16 cellular contexts compared by ENCODE assay signal in the genomic region with DNA sequence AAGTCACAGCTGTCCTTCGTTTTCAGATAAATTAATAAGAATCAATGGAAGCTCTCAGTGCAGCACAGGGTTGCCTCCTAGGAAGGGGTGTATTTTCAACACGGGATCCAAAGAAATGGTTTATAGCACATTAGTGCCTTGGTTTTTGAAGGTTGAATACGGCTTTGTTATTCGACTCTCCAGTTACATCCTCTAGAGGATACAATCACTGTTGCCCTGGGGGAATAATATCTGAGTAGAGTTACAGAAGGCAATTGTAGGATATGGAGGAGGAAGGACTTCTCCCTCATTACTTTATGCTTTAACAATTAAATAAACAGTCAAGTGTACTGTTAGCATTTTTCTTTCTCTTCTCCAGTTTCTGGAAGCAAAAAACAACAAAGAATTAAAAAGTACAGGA. TPM values are rescaled to one million over a fixed set of nuclear protein-coding genes. Genes with fewer than 3 reads are reported as not detected.
DNase-seq lines count a peak whose midpoint lies in the region; ATAC-seq and TF ChIP-seq lines count a peak whose summit lies in the region.
"Had no signal": no experiment of that assay in that cellular context is flagged by ENCODE, and none has a peak within 500 bp of the region (broad histone marks: within the 10 kb centered on the region; RNA-seq: fewer than 3 reads in every experiment).

No MANE protein-coding gene starts in this region.

- no peaks in the 10 kb centered on the region for H3K36me3 Mint-ChIP-seq in glutamatergic neuron (ENCODE audit: unreplicated experiment)
- H3K36me3 Mint-ChIP-seq: activated CD4-positive, alpha-beta memory T cell treated with anti-CD3 and anti-CD28 coated beads for 36 hours; neural progenitor cell had no signal

- intact Hi-C loops in adrenal gland (cut with DNase I) = no loop called here

- WGBS in adrenal gland, 4 donors = 56 to 75% (median 63%) methylated on average over 4 of the region's 4 CpGs

- H3K4me1 ChIP-seq in HEK293 (ENCODE audit: control insufficient read depth, insufficient read depth, low read length) (0 out of 2 replicates have a peak, but pooled peaks cover 3% of the 10 kb centered on the region), SJCRH30 (peaks cover 17% of the 10 kb centered on the region), adrenal gland (replicated peaks in 1 of 2) (peaks cover 10 to 20% of the 10 kb centered on the region in 2 donors)
- H3K4me1 ChIP-seq: neural progenitor cell had no signal

- H3K4me3 Mint-ChIP-seq in glutamatergic neuron (ENCODE audit: unreplicated experiment) = peak overlapping the region; percentile 38
- H3K4me3 Mint-ChIP-seq: activated CD4-positive, alpha-beta memory T cell treated with anti-CD3 and anti-CD28 coated beads for 36 hours; neural progenitor cell had no signal

- no peak for TF ChIP-seq CTCF in HEK293 (tag by site-specific recombination; IDR thresholded peaks at IDR 0.05)
- TF ChIP-seq CTCF in glutamatergic neuron (IDR thresholded peaks at IDR 0.05; ENCODE audit: partially characterized antibody, unreplicated experiment) = no peak
- TF ChIP-seq CTCF in adrenal gland (IDR thresholded peaks at IDR 0.05) = no peak

- no peaks in the 10 kb centered on the region for H3K9me3 Mint-ChIP-seq in glutamatergic neuron (ENCODE audit: unreplicated experiment)
- H3K9me3 Mint-ChIP-seq: activated CD4-positive, alpha-beta memory T cell treated with anti-CD3 and anti-CD28 coated beads for 36 hours had no signal

- no peaks in the 10 kb centered on the region for H3K9me3 ChIP-seq in HEK293 (ENCODE audit: control insufficient read depth, insufficient read depth, low read depth, low read length)
- H3K9me3 ChIP-seq in SJCRH30 (replicated peaks) = no peaks in the 10 kb centered on the region
- no peaks in the 10 kb centered on the region for H3K9me3 ChIP-seq in adrenal gland (replicated peaks in 1 of 3)

- peaks cover 2% of the 10 kb centered on the region for H3K27me3 Mint-ChIP-seq in glutamatergic neuron (ENCODE audit: unreplicated experiment)

- H3K27ac Mint-ChIP-seq in glutamatergic neuron (ENCODE audit: unreplicated experiment) = peak overlapping the region; percentile 82
- H3K27ac Mint-ChIP-seq: activated CD4-positive, alpha-beta memory T cell treated with anti-CD3 and anti-CD28 coated beads for 36 hours; neural progenitor cell had no signal

- TF ChIP-seq POLR2A in adrenal gland (IDR thresholded peaks at IDR 0.05) = no peak

- ATAC-seq in HG03095 (IDR thresholded peaks at IDR 0.05; ENCODE audit: unreplicated experiment) = no peak

- CTCF ChIA-PET in HEK293 (lab: Yijun Ruan, JAX) = no interaction called here

- H3K36me3 ChIP-seq in HEK293 (ENCODE audit: control insufficient read depth in 2 of 2, insufficient read depth in 1 of 2, low read length in 2 of 2) = no peaks in the 10 kb centered on the region
- H3K36me3 ChIP-seq in SJCRH30 = no peaks in the 10 kb centered on the region; the same call in 1 of the 2 replicates
- H3K36me3 ChIP-seq in adrenal gland (replicated peaks in 1 of 2) = no peaks in the 10 kb centered on the region
- H3K36me3 ChIP-seq: BLaER1 treated with 17β-estradiol and CSF1 and Interleukin-3, amounts not matched to agents 10 nM and 100 nM; neural progenitor cell had no signal

- DNase-seq in DMS 273 (lab: John Stamatoyannopoulos, UW; ENCODE audit: unreplicated experiment) (peak; percentile 24), DMS 273 treated with DMSO at 0.1 percent for 48 hours (lab: John Stamatoyannopoulos, UW) (no peak), SJCRH30 (peak; percentile 14 to 80), glutamatergic neuron (no peak), adrenal gland (no peak), hepatic stellate cell (ENCODE audit: low spot score) (no peak)
- DNase-seq: activated CD4-positive, alpha-beta memory T cell treated with anti-CD3 and anti-CD28 coated beads for 36 hours; cerebellar nuclear complex; islet precursor cell; NCI-H446; SW 1271 had no signal

- POLR2A ChIA-PET in HEK293 (lab: Yijun Ruan, JAX) = no interaction called here

- no peaks in the 10 kb centered on the region for H3K27me3 ChIP-seq in SJCRH30
- no peaks in the 10 kb centered on the region for H3K27me3 ChIP-seq in adrenal gland
- H3K27me3 ChIP-seq: BLaER1 treated with 17β-estradiol and CSF1 and Interleukin-3, amounts not matched to agents 10 nM and 100 nM; neural progenitor cell had no signal

- H3K4me3 ChIP-seq in HEK293 (ENCODE audit: low read depth, low read length) (no peak overlapping the region), SJCRH30 (no peak overlapping the region), adrenal gland (no peak overlapping the region)
- H3K4me3 ChIP-seq: BLaER1 treated with 17β-estradiol and CSF1 and Interleukin-3, amounts not matched to agents 10 nM and 100 nM; neural progenitor cell had no signal

- peaks cover 18% of the 10 kb centered on the region for H3K4me1 Mint-ChIP-seq in glutamatergic neuron (ENCODE audit: low read depth, unreplicated experiment)
- H3K4me1 Mint-ChIP-seq: neural progenitor cell had no signal

- H3K27ac ChIP-seq in HEK293 (ENCODE audit: extremely low read depth, low read depth, low read length) (no peak overlapping the region), SJCRH30 (no peak overlapping the region), adrenal gland (no peak overlapping the region)
- H3K27ac ChIP-seq: 22Rv1; BLaER1 treated with 17β-estradiol and CSF1 and Interleukin-3, amounts not matched to agents 10 nM and 100 nM; neural progenitor cell had no signal

TF ChIP-seq in HEK293, 187 proteins besides CTCF, POLR2A, EP300 and RAD21 (continues in another document):
- TF ChIP-seq, protein P1, sequence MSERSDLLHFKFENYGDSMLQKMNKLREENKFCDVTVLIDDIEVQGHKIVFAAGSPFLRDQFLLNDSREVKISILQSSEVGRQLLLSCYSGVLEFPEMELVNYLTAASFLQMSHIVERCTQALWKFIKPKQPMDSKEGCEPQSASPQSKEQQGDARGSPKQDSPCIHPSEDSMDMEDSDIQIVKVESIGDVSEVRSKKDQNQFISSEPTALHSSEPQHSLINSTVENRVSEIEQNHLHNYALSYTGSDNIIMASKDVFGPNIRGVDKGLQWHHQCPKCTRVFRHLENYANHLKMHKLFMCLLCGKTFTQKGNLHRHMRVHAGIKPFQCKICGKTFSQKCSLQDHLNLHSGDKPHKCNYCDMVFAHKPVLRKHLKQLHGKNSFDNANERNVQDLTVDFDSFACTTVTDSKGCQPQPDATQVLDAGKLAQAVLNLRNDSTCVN (tag by site-specific recombination; optimal IDR thresholded peaks at IDR 0.05) = no peak
- TF ChIP-seq, protein P2, sequence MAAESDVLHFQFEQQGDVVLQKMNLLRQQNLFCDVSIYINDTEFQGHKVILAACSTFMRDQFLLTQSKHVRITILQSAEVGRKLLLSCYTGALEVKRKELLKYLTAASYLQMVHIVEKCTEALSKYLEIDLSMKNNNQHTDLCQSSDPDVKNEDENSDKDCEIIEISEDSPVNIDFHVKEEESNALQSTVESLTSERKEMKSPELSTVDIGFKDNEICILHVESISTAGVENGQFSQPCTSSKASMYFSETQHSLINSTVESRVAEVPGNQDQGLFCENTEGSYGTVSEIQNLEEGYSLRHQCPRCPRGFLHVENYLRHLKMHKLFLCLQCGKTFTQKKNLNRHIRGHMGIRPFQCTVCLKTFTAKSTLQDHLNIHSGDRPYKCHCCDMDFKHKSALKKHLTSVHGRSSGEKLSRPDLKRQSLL (tag by site-specific recombination; IDR thresholded peaks at IDR 0.05) = no peak
- TF ChIP-seq, protein P3, sequence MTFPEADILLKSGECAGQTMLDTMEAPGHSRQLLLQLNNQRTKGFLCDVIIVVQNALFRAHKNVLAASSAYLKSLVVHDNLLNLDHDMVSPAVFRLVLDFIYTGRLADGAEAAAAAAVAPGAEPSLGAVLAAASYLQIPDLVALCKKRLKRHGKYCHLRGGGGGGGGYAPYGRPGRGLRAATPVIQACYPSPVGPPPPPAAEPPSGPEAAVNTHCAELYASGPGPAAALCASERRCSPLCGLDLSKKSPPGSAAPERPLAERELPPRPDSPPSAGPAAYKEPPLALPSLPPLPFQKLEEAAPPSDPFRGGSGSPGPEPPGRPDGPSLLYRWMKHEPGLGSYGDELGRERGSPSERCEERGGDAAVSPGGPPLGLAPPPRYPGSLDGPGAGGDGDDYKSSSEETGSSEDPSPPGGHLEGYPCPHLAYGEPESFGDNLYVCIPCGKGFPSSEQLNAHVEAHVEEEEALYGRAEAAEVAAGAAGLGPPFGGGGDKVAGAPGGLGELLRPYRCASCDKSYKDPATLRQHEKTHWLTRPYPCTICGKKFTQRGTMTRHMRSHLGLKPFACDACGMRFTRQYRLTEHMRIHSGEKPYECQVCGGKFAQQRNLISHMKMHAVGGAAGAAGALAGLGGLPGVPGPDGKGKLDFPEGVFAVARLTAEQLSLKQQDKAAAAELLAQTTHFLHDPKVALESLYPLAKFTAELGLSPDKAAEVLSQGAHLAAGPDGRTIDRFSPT (tag by site-specific recombination; IDR thresholded peaks at IDR 0.05) = no peak
- TF ChIP-seq ZNF501 (tag by site-specific recombination; IDR thresholded peaks at IDR 0.05) (no peak), ZSCAN30 (tag by site-specific recombination; IDR thresholded peaks at IDR 0.05) (0 out of 2 replicates have a peak, but pooled peaks have one; percentile 39), ZNF600 (tag by site-specific recombination; IDR thresholded peaks at IDR 0.05) (peak; percentile 40; the same call in 1 of the 2 replicates), GFI1B (tag by site-specific recombination; IDR thresholded peaks at IDR 0.05) (peak; percentile 44; the same call in 1 of the 2 replicates), SETDB1 (IDR thresholded peaks at IDR 0.05; ENCODE audit: insufficient read length, low read length) (no peak)
- TF ChIP-seq, protein P4, sequence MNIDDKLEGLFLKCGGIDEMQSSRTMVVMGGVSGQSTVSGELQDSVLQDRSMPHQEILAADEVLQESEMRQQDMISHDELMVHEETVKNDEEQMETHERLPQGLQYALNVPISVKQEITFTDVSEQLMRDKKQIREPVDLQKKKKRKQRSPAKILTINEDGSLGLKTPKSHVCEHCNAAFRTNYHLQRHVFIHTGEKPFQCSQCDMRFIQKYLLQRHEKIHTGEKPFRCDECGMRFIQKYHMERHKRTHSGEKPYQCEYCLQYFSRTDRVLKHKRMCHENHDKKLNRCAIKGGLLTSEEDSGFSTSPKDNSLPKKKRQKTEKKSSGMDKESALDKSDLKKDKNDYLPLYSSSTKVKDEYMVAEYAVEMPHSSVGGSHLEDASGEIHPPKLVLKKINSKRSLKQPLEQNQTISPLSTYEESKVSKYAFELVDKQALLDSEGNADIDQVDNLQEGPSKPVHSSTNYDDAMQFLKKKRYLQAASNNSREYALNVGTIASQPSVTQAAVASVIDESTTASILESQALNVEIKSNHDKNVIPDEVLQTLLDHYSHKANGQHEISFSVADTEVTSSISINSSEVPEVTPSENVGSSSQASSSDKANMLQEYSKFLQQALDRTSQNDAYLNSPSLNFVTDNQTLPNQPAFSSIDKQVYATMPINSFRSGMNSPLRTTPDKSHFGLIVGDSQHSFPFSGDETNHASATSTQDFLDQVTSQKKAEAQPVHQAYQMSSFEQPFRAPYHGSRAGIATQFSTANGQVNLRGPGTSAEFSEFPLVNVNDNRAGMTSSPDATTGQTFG (tag by site-specific recombination; IDR thresholded peaks at IDR 0.05; ENCODE audit: borderline replicate concordance) = no peak

RNA-seq across cellular contexts. Expression of a gene that starts 14.3 kb away (rescaled TPM):
- total RNA-seq in SJCRH30 (2014; rRNA removed; shearing (Covaris generic)) = 20.6 and 25.8 TPM in 2 replicates
- 57.8 TPM for total RNA-seq in glutamatergic neuron (ENCODE audit: unreplicated experiment)
- 10 to 100 TPM in 6 of 8 donors, 1 to 10 TPM in 2; 4.1 to 19.1 (median 14.6) TPM for total RNA-seq in adrenal gland
- polyA plus RNA-seq in adrenal gland = 10 to 100 TPM; 10.6 to 28.3 (median 18.3) TPM

Comparison
In these comparisons a context has a peak if more than half of its experiments do, and no peak if none do; other contexts are left out.
1. DNase-seq: peak in DMS 273 (single experiment) and SJCRH30 (2 of 2); none in DMS 273 treated with DMSO at 0.1 percent for 48 hours (single experiment), glutamatergic neuron (single experiment), adrenal gland (0 of 7) and hepatic stellate cell (single experiment).